Comparison of ENCODE assay signal across 8 cellular contexts in the genomic region with DNA sequence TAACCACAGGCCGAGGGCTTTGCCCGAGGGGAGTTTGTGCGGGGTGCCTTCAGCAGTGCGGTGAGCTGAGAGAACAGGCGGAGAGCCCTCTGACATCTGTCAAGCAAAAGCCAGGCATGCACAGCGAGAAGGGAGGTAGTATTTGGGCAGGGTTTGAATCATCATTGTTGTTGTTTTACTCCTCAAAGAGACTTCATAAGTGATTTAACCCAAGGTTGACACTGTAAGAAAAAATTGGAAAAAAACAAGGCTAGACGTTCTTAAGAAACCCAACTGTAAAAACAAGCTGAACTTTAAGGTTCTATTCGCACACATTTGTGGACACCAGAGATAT. TPM values are rescaled to one million over a fixed set of nuclear protein-coding genes. Genes with fewer than 3 reads are reported as not detected.
DNase-seq lines count a peak whose midpoint lies in the region; ATAC-seq, FAIRE-seq and TF ChIP-seq lines count a peak whose summit lies in the region.

No MANE protein-coding gene starts in this region.

- no peak for DNase-seq in activated CD8-positive, alpha-beta memory T cell treated with anti-CD3 and anti-CD28 coated beads, Interleukin-2, amount 10 ng/mL, durations not matched to agents 7 days and 5 days
- DNase-seq in activated CD8-positive, alpha-beta memory T cell treated with anti-CD3 and anti-CD28 coated beads for 24 hours, result no peak
- no peak for DNase-seq in activated CD4-positive, alpha-beta memory T cell treated with anti-CD3 and anti-CD28 coated beads, Interleukin-2, amount 10 ng/mL, durations not matched to agents 7 days and 5 days
- DNase-seq in kidney, result no peak
- no peak for DNase-seq in SKM-1 (lab: John Stamatoyannopoulos, UW; ENCODE audit: unreplicated experiment)

- no peak for ATAC-seq in activated CD8-positive, alpha-beta memory T cell treated with anti-CD3 and anti-CD28 coated beads, Interleukin-2, amount 10 ng/mL, durations not matched to agents 7 days and 5 days
- ATAC-seq in HG02981 (IDR thresholded peaks at IDR 0.05; ENCODE audit: unreplicated experiment), result no peak
- ATAC-seq in HG02885 (IDR thresholded peaks at IDR 0.05; ENCODE audit: poor library complexity, unreplicated experiment), result no peak

- no peaks in the 10 kb centered on the region for H3K9me3 Mint-ChIP-seq in activated CD8-positive, alpha-beta memory T cell treated with anti-CD3 and anti-CD28 coated beads, Interleukin-2, amount 10 ng/mL, durations not matched to agents 7 days and 5 days (ENCODE audit: low read depth)
- no peaks in the 10 kb centered on the region for H3K9me3 Mint-ChIP-seq in activated CD4-positive, alpha-beta memory T cell treated with anti-CD3 and anti-CD28 coated beads, Interleukin-2, amount 10 ng/mL, durations not matched to agents 7 days and 5 days

- no peak for TF ChIP-seq CTCF in kidney (IDR thresholded peaks at IDR 0.05; ENCODE audit: borderline replicate concordance, extremely low read depth, insufficient read depth)

- peaks cover 4% of the 10 kb centered on the region for H3K27me3 Mint-ChIP-seq in activated CD8-positive, alpha-beta memory T cell treated with anti-CD3 and anti-CD28 coated beads, Interleukin-2, amount 10 ng/mL, durations not matched to agents 7 days and 5 days
- H3K27me3 Mint-ChIP-seq in activated CD4-positive, alpha-beta memory T cell treated with anti-CD3 and anti-CD28 coated beads, Interleukin-2, amount 10 ng/mL, durations not matched to agents 7 days and 5 days, result peaks cover 29% of the 10 kb centered on the region

- H3K27me3 ChIP-seq in thymus (ENCODE audit: control insufficient read depth, insufficient read depth), result no peaks in the 10 kb centered on the region

- H3K4me1 ChIP-seq in kidney (ENCODE audit: control insufficient read depth in 1 of 2, insufficient read depth in 1 of 2, low read depth in 1 of 2, low read length in 2 of 2) (peaks cover 0 to 7% of the 10 kb centered on the region in 2 donors), thymus (ENCODE audit: control insufficient read depth, insufficient read depth, low read length) (peaks cover 10% of the 10 kb centered on the region)

- CTCF ChIA-PET in activated CD8-positive, alpha-beta memory T cell treated with anti-CD3 and anti-CD28 coated beads, Interleukin-2, amount 10 ng/mL, durations not matched to agents 7 days and 5 days (lab: Charles Lee), result no interaction called here
- CTCF ChIA-PET in activated CD4-positive, alpha-beta memory T cell treated with anti-CD3 and anti-CD28 coated beads, Interleukin-2, amount 10 ng/mL, durations not matched to agents 7 days and 5 days (lab: Charles Lee), result no interaction called here

- POLR2A ChIA-PET in activated CD4-positive, alpha-beta memory T cell treated with anti-CD3 and anti-CD28 coated beads, Interleukin-2, amount 10 ng/mL, durations not matched to agents 7 days and 5 days (lab: Charles Lee), result no interaction called here

- H3K4me3 Mint-ChIP-seq in activated CD8-positive, alpha-beta memory T cell treated with anti-CD3 and anti-CD28 coated beads, Interleukin-2, amount 10 ng/mL, durations not matched to agents 7 days and 5 days, result peak overlapping the region; percentile 83
- H3K4me3 Mint-ChIP-seq in activated CD4-positive, alpha-beta memory T cell treated with anti-CD3 and anti-CD28 coated beads, Interleukin-2, amount 10 ng/mL, durations not matched to agents 7 days and 5 days, result peak overlapping the region; percentile 84

- H3K27ac ChIP-seq in kidney (ENCODE audit: low read depth in 2 of 2, low read length in 2 of 2), result no peak overlapping the region
- H3K27ac ChIP-seq in thymus (ENCODE audit: low read depth), result no peak overlapping the region

- H3K27ac Mint-ChIP-seq in activated CD8-positive, alpha-beta memory T cell treated with anti-CD3 and anti-CD28 coated beads, Interleukin-2, amount 10 ng/mL, durations not matched to agents 7 days and 5 days, result no peak overlapping the region
- H3K27ac Mint-ChIP-seq in activated CD4-positive, alpha-beta memory T cell treated with anti-CD3 and anti-CD28 coated beads, Interleukin-2, amount 10 ng/mL, durations not matched to agents 7 days and 5 days, result no peak overlapping the region

- no peaks in the 10 kb centered on the region for H3K9me3 ChIP-seq in kidney (ENCODE audit: control insufficient read depth in 1 of 2, low read length in 2 of 2)
- H3K9me3 ChIP-seq in thymus (ENCODE audit: control insufficient read depth), result no peaks in the 10 kb centered on the region

- no peak for FAIRE-seq in kidney (lab: Jason Lieb, UNC)

- peak overlapping the region in 1 of 2 donors; percentile 46 for H3K9ac ChIP-seq in kidney (ENCODE audit: low read length in 2 of 2)

- H3K36me3 ChIP-seq in kidney (ENCODE audit: control insufficient read depth in 1 of 2, insufficient read depth in 2 of 2, low read length in 2 of 2) (no peaks in the 10 kb centered on the region), thymus (ENCODE audit: control insufficient read depth, insufficient read depth) (peaks cover 3% of the 10 kb centered on the region)

- WGBS in thymus, result 65% methylated on average over 8 of the region's 8 CpGs

- H3K4me3 ChIP-seq in kidney (ENCODE audit: low read length in 2 of 2) (peak overlapping the region; percentile 82 to 84), thymus (ENCODE audit: low read length) (peak overlapping the region; percentile 78)

- intact Hi-C loops in kidney (cut with DNase I), result no loop called here

- H3K36me3 Mint-ChIP-seq in activated CD8-positive, alpha-beta memory T cell treated with anti-CD3 and anti-CD28 coated beads, Interleukin-2, amount 10 ng/mL, durations not matched to agents 7 days and 5 days, result peaks cover 7% of the 10 kb centered on the region
- H3K36me3 Mint-ChIP-seq in activated CD4-positive, alpha-beta memory T cell treated with anti-CD3 and anti-CD28 coated beads, Interleukin-2, amount 10 ng/mL, durations not matched to agents 7 days and 5 days (ENCODE audit: low read depth), result peaks cover 3% of the 10 kb centered on the region

- peaks cover 14% of the 10 kb centered on the region for H3K4me1 Mint-ChIP-seq in activated CD8-positive, alpha-beta memory T cell treated with anti-CD3 and anti-CD28 coated beads, Interleukin-2, amount 10 ng/mL, durations not matched to agents 7 days and 5 days
- peaks cover 18% of the 10 kb centered on the region for H3K4me1 Mint-ChIP-seq in activated CD4-positive, alpha-beta memory T cell treated with anti-CD3 and anti-CD28 coated beads, Interleukin-2, amount 10 ng/mL, durations not matched to agents 7 days and 5 days

RNA-seq across cellular contexts. Expression of gene ADAM22, which starts 1.3 kb away (rescaled TPM):
- 1 to 10 TPM; 5.2 to 5.8 TPM for total RNA-seq in activated CD8-positive, alpha-beta memory T cell treated with anti-CD3 and anti-CD28 coated beads, Interleukin-2, amount 10 ng/mL, durations not matched to agents 7 days and 5 days
- total RNA-seq in activated CD4-positive, alpha-beta memory T cell treated with anti-CD3 and anti-CD28 coated beads, Interleukin-2, amount 10 ng/mL, durations not matched to agents 7 days and 5 days, result 1 to 10 TPM; 1.1 to 1.5 TPM
- 7.9 TPM for total RNA-seq in kidney
- polyA plus RNA-seq in kidney (ENCODE audit: insufficient read depth, low read depth, low replicate concordance), result 2.2 TPM
- polyA plus RNA-seq in thymus, result 0.96 TPM

RNA-seq across cellular contexts. Expression of gene DBF4, which starts 59.0 kb away (rescaled TPM):
- 10 to 100 TPM; 85.1 to 85.5 TPM for total RNA-seq in activated CD8-positive, alpha-beta memory T cell treated with anti-CD3 and anti-CD28 coated beads, Interleukin-2, amount 10 ng/mL, durations not matched to agents 7 days and 5 days
- total RNA-seq in activated CD4-positive, alpha-beta memory T cell treated with anti-CD3 and anti-CD28 coated beads, Interleukin-2, amount 10 ng/mL, durations not matched to agents 7 days and 5 days, result 10 to 100 TPM; 71.3 to 77.2 TPM
- total RNA-seq in kidney, result 8.8 TPM
- polyA plus RNA-seq in kidney (ENCODE audit: insufficient read depth, low read depth, low replicate concordance), result 1.9 TPM
- 23.2 TPM for polyA plus RNA-seq in thymus

RNA-seq across cellular contexts. Expression of gene SLC25A40, which starts 59.2 kb away (rescaled TPM):
- 10 to 100 TPM; 42.1 to 48.7 TPM for total RNA-seq in activated CD8-positive, alpha-beta memory T cell treated with anti-CD3 and anti-CD28 coated beads, Interleukin-2, amount 10 ng/mL, durations not matched to agents 7 days and 5 days
- 10 to 100 TPM; 54.1 to 59.5 TPM for total RNA-seq in activated CD4-positive, alpha-beta memory T cell treated with anti-CD3 and anti-CD28 coated beads, Interleukin-2, amount 10 ng/mL, durations not matched to agents 7 days and 5 days
- total RNA-seq in kidney, result 25.4 TPM
- polyA plus RNA-seq in kidney (ENCODE audit: insufficient read depth, low read depth, low replicate concordance) (11.2 TPM), thymus (12.8 TPM)
